ENCODE assay signal across 10 cellular contexts in the genomic region with DNA sequence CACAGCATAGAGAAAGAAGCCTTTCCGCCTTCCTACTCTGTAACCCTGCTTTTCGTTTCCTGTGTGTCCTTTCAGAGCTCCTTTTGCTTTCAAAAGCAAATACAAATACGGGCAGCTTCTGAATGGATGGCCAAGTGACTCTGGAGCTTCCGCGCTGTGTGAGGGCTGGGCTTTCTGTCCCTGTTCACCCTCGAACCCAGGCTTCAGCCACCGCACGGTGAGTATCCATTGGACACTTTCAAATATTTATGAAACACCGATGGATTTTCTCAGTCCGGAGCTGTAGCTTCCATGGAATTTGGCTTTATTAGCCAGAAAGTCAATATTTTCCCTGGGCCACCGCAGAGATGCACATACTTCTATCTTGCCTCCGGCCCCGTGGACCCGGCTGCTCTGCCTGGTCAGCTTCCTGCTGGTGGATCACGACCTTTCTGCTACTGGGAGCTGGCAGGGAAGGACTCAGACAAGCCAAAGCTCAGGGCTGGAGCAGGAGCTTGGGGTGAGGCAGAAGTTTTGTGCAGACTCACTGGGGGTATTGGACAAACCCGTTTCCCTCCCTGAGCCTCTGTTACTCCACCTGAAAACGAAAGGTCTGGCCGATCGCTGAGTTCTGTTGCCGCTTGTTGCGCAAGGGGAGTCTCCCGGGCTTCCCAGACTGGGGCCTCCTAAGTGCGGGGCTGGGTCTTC.
DNase-seq lines count a peak whose midpoint lies in the region; ATAC-seq and TF ChIP-seq lines count a peak whose summit lies in the region.
"Had no signal": no experiment of that assay in that cellular context is flagged by ENCODE, and none has a peak within 500 bp of the region (broad histone marks: within the 10 kb centered on the region; RNA-seq: fewer than 3 reads in every experiment).

No MANE protein-coding gene starts in this region.

- no peak overlapping the region for H2AK5ac ChIP-seq in neuronal stem cell (ENCODE audit: low read depth, low read length)

- H3K4me2 ChIP-seq in neuronal stem cell (ENCODE audit: insufficient read depth, low read length, poor library complexity, severe bottlenecking), result no peak overlapping the region

- H2BK15ac ChIP-seq in neuronal stem cell (ENCODE audit: low read length), result no peak overlapping the region

- H3K36me3 Mint-ChIP-seq in Caco-2 (ENCODE audit: insufficient read depth, unreplicated experiment), result no peaks in the 10 kb centered on the region
- no peaks in the 10 kb centered on the region for H3K36me3 Mint-ChIP-seq in activated T-cell treated with anti-CD3 and anti-CD28 coated beads, Interleukin-2, amount 50 U/mL, for 24 hours (ENCODE audit: low read depth)
- H3K36me3 Mint-ChIP-seq: CD8-positive, alpha-beta T cell had no signal

- H3K27me3 Mint-ChIP-seq in Caco-2 (ENCODE audit: insufficient read depth, unreplicated experiment), result no peaks in the 10 kb centered on the region
- H3K27me3 Mint-ChIP-seq in activated T-cell treated with anti-CD3 and anti-CD28 coated beads, Interleukin-2, amount 50 U/mL, for 24 hours, result no peaks in the 10 kb centered on the region

- CTCF ChIA-PET in Caco-2 (lab: Charles Lee), result interaction anchor here (0.9 to 2.3 kb wide), 5 partner anchors 15 to 382 kb away, joined by 3 to 24 read pairs (median 3); a partner anchor contains a TSS

- no peak overlapping the region for H3K14ac ChIP-seq in neuronal stem cell (ENCODE audit: low read length)

- H3K23ac ChIP-seq in neuronal stem cell (ENCODE audit: low read depth, low read length, poor library complexity), result no peak overlapping the region

- no peak overlapping the region for H2BK120ac ChIP-seq in neuronal stem cell (ENCODE audit: low read depth, low read length)

- no TSS peak for BruUV-seq in Caco-2 (replicated peaks; lab: Mats Ljungman, UMichigan)

- H2AFZ ChIP-seq in neuronal stem cell (ENCODE audit: low read length), result peak overlapping the region; percentile 85

- no peaks in the 10 kb centered on the region for H3K27me3 ChIP-seq in Caco-2 (replicated peaks; ENCODE audit: control insufficient read depth, insufficient read depth, low read length)
- no peaks in the 10 kb centered on the region for H3K27me3 ChIP-seq in neuronal stem cell (ENCODE audit: control insufficient read depth in 3 of 3, insufficient read depth in 3 of 3, low read depth in 1 of 3, low read length in 3 of 3)

- no peaks in the 10 kb centered on the region for H3K9me3 Mint-ChIP-seq in Caco-2 (ENCODE audit: unreplicated experiment)
- no peaks in the 10 kb centered on the region for H3K9me3 Mint-ChIP-seq in activated T-cell treated with anti-CD3 and anti-CD28 coated beads, Interleukin-2, amount 50 U/mL, for 24 hours
- H3K9me3 Mint-ChIP-seq: CD8-positive, alpha-beta T cell had no signal

- H3K4me3 Mint-ChIP-seq in Caco-2 (ENCODE audit: unreplicated experiment), result peak overlapping the region; percentile 63
- no peak overlapping the region for H3K4me3 Mint-ChIP-seq in activated T-cell treated with anti-CD3 and anti-CD28 coated beads, Interleukin-2, amount 50 U/mL, for 24 hours
- H3K4me3 Mint-ChIP-seq: CD8-positive, alpha-beta T cell had no signal

- H2BK5ac ChIP-seq in neuronal stem cell (ENCODE audit: low read length), result no peak overlapping the region

- TF ChIP-seq CTCF in Caco-2 (IDR thresholded peaks at IDR 0.05; ENCODE audit: insufficient read depth in 1 of 2, low read depth in 1 of 2, low read length in 1 of 2, severe bottlenecking in 1 of 2, unreplicated experiment in 1 of 2) (no peak), fibroblast of pulmonary artery (IDR thresholded peaks at IDR 0.05; ENCODE audit: low read length, missing control alignments) (no peak)

- H4K91ac ChIP-seq in neuronal stem cell (ENCODE audit: low read depth, low read length, poor library complexity), result no peak overlapping the region

- H3K36me3 ChIP-seq in Caco-2 (ENCODE audit: control insufficient read depth, insufficient read depth, low read length) (no peaks in the 10 kb centered on the region), neuronal stem cell (replicated peaks in 1 of 2; ENCODE audit: control insufficient read depth in 2 of 2, insufficient read depth in 2 of 2, low read length in 2 of 2) (no peaks in the 10 kb centered on the region)

- H3K9ac ChIP-seq in neuronal stem cell (ENCODE audit: low read depth, low read length, poor library complexity), result no peak overlapping the region

- H3K27ac ChIP-seq in neuronal stem cell (replicated peaks; ENCODE audit: low read length), result no peak overlapping the region

- H3K4me1 ChIP-seq in Caco-2 (peaks cover 26% of the 10 kb centered on the region), neuronal stem cell (ENCODE audit: control insufficient read depth in 2 of 2, insufficient read depth in 1 of 2, low read depth in 1 of 2, low read length in 2 of 2) (peaks cover 25 to 28% of the 10 kb centered on the region in 2 donors)

- no peak overlapping the region for H4K8ac ChIP-seq in neuronal stem cell (ENCODE audit: low read depth, low read length)

- intact Hi-C loops in Caco-2 (cut with micrococcal nuclease; ENCODE audit: unreplicated experiment), result no loop called here

- H3K9me3 ChIP-seq in Caco-2 (no peaks in the 10 kb centered on the region), neuronal stem cell (replicated peaks in 1 of 2; ENCODE audit: control insufficient read depth in 2 of 2, insufficient read depth in 1 of 2, low read depth in 1 of 2, low read length in 2 of 2) (no peaks in the 10 kb centered on the region)

- H3K4me3 ChIP-seq in Caco-2 (ENCODE audit: low read depth, low read length) (peak overlapping the region; percentile 21), fibroblast of pulmonary artery (replicated peaks; ENCODE audit: low read depth, low read length) (peak overlapping the region; percentile 29), neuronal stem cell (ENCODE audit: low read length in 2 of 2) (peak overlapping the region in 1 of 2 donors; percentile 47)

- POLR2A ChIA-PET in Caco-2 (lab: Charles Lee), result interaction anchor here (0.9 kb wide), 1 partner anchor 26 kb away, joined by 3 read pairs; no protein-coding TSS in a partner anchor

- H3K4ac ChIP-seq in neuronal stem cell (ENCODE audit: low read length), result no peak overlapping the region

- ATAC-seq in GM21717 (IDR thresholded peaks at IDR 0.05; ENCODE audit: unreplicated experiment), result no peak
- ATAC-seq: CD8-positive, alpha-beta T cell had no signal

- peaks cover 8% of the 10 kb centered on the region for H3K4me1 Mint-ChIP-seq in Caco-2 (ENCODE audit: low read depth, unreplicated experiment)
- H3K4me1 Mint-ChIP-seq in activated T-cell treated with anti-CD3 and anti-CD28 coated beads, Interleukin-2, amount 50 U/mL, for 24 hours (ENCODE audit: low read depth), result no peaks in the 10 kb centered on the region

- WGBS in neuronal stem cell (ENCODE audit: extremely low coverage in 2 of 2, insufficient read length in 2 of 2, insufficient replicate concordance in 1 of 2), 2 donors, result no CpG with 5 or more reads among the region's 23 CpGs

- peak overlapping the region; percentile 66 for H3K18ac ChIP-seq in neuronal stem cell (ENCODE audit: low read length)

- DNase-seq in Caco-2, result peak; percentile 60
- peak; percentile 38 for DNase-seq in fibroblast of pulmonary artery (ENCODE audit: low read depth)
- no peak for DNase-seq in neuronal stem cell (ENCODE audit: low spot score)
- DNase-seq in SW 1271 (lab: John Stamatoyannopoulos, UW), result no peak
- DNase-seq in stimulated activated CD4-positive, alpha-beta T cell treated with anti-CD3 and anti-CD28 coated beads, Interleukin-4, amount 100 ng/mL, for 1 hour, result no peak
- no peak for DNase-seq in activated T-cell treated with anti-CD3 and anti-CD28 coated beads, Interleukin-2, amount 50 U/mL, for 24 hours
- DNase-seq: CD8-positive, alpha-beta T cell; dermis blood vessel endothelial cell had no signal

- no peak overlapping the region for H2BK12ac ChIP-seq in neuronal stem cell (ENCODE audit: low read length)

- no peaks in the 10 kb centered on the region for H3K79me1 ChIP-seq in neuronal stem cell (ENCODE audit: low read depth, low read length)

- peak overlapping the region; percentile 41 for H3K27ac Mint-ChIP-seq in Caco-2 (ENCODE audit: unreplicated experiment)
- no peak overlapping the region for H3K27ac Mint-ChIP-seq in activated T-cell treated with anti-CD3 and anti-CD28 coated beads, Interleukin-2, amount 50 U/mL, for 24 hours
- H3K27ac Mint-ChIP-seq: CD8-positive, alpha-beta T cell had no signal

TF ChIP-seq in PFSK-1, 5 proteins besides CTCF, POLR2A, EP300 and RAD21:
- no peak for TF ChIP-seq SIN3A (IDR thresholded peaks at IDR 0.05; ENCODE audit: borderline replicate concordance, insufficient read depth, low read length)
- TF ChIP-seq TAF1 (IDR thresholded peaks at IDR 0.05; ENCODE audit: borderline replicate concordance, insufficient read depth, low read length), result peak; percentile 58; the same call in 1 of the 2 replicates

Comparison
In these comparisons a context has a peak if more than half of its experiments do, and no peak if none do; other contexts are left out.
1. DNase-seq: peak in Caco-2 (2 of 2) and fibroblast of pulmonary artery (single experiment); none in neuronal stem cell (single experiment), SW 1271 (0 of 2), stimulated activated CD4-positive, alpha-beta T cell treated with anti-CD3 and anti-CD28 coated beads, Interleukin-4, amount 100 ng/mL, for 1 hour (single experiment) and activated T-cell treated with anti-CD3 and anti-CD28 coated beads, Interleukin-2, amount 50 U/mL, for 24 hours (single experiment).